In genomic region chr3:49414753-49415152, GRCh38 we compare ENCODE assay signal across 1 cellular context.
TF ChIP-seq lines count a peak whose summit lies in the region.

No MANE protein-coding gene starts in this region.

TF ChIP-seq in HepG2, 621 proteins besides CTCF, POLR2A, EP300 and RAD21:
- no peak for TF ChIP-seq ZNF230 (CRISPR knock-in tag; IDR thresholded peaks at IDR 0.05)
